Comparison of ENCODE assay signal across 7 cellular contexts in genomic region chrX:130120321-130120731, GRCh38. TPM values are rescaled to one million over a fixed set of nuclear protein-coding genes. Genes with fewer than 3 reads are reported as not detected.
DNase-seq lines count a peak whose midpoint lies in the region; ATAC-seq and TF ChIP-seq lines count a peak whose summit lies in the region.

No MANE protein-coding gene starts in this region.

- peak overlapping the region in 2 of 3 experiments; percentile 23 to 46; a peak in 1 of 7 replicates for H3K27ac Mint-ChIP-seq in H9

- H3K27me3 Mint-ChIP-seq in H9 (ENCODE audit: low read depth), result peaks cover 50% of the 10 kb centered on the region

- TF ChIP-seq EP300 in esophagus muscularis mucosa (IDR thresholded peaks at IDR 0.05) (no peak), ovary (IDR thresholded peaks at IDR 0.05) (no peak)

- no peak overlapping the region for H2BK15ac ChIP-seq in H9 (ENCODE audit: low read depth, low read length)

- H3K27ac ChIP-seq in H9 (ENCODE audit: insufficient read length, low read depth, low read length) (no peak overlapping the region), esophagus muscularis mucosa (replicated peaks in 1 of 4) (peak overlapping the region; percentile 72 to 79 (median 74)), ovary (peak overlapping the region; percentile 83 to 84)

- no peak overlapping the region for H4K5ac ChIP-seq in H9 (ENCODE audit: insufficient read length, low read depth, low read length)

- H3K79me2 ChIP-seq in H9 (ENCODE audit: insufficient read depth, low read length), result no peaks in the 10 kb centered on the region

- H3K9me3 Mint-ChIP-seq in H9, result peaks cover 0 to 78% of the 10 kb centered on the region in 2 experiments; a peak in 3 of 5 replicates

- no peaks in the 10 kb centered on the region for H3K79me1 ChIP-seq in H9 (ENCODE audit: insufficient read depth, low read depth, low read length, poor library complexity, severe bottlenecking)

- H3T11ph ChIP-seq in H9 (ENCODE audit: low read length), result no peak overlapping the region

- peaks cover 0 to 6% (median 5%) of the 10 kb centered on the region in 3 experiments; a peak in 4 of 7 replicates for H3K36me3 Mint-ChIP-seq in H9 (ENCODE audit: insufficient read depth in 1 of 3, low read depth in 3 of 3)

- peak overlapping the region; percentile 47 to 83 for H3K4me3 Mint-ChIP-seq in H9

- peaks cover 4 to 16% of the 10 kb centered on the region in 2 experiments; a peak in 3 of 4 replicates for H3K4me1 Mint-ChIP-seq in H9

- ATAC-seq in GM18511 (IDR thresholded peaks at IDR 0.05; ENCODE audit: unreplicated experiment) (peak; percentile 45), omental fat pad (ENCODE audit: low FRiP score) (no peak)

- no peak overlapping the region for H2AFZ ChIP-seq in H9 (ENCODE audit: low read length)

- DNase-seq in H9, result peak; percentile 57
- DNase-seq in NCI-H526 treated with DMSO at 0.1 percent for 48 hours (lab: John Stamatoyannopoulos, UW), result peak; percentile 19
- no peak for DNase-seq in esophagus muscularis mucosa (ENCODE audit: extremely low spot score)
- DNase-seq in ovary, result peak in 1 of 5 donors; percentile 39
- DNase-seq in NCI-H446 (lab: John Stamatoyannopoulos, UW), result no peak
- no peak for DNase-seq in omental fat pad (ENCODE audit: low spot score)

- TF ChIP-seq CTCF in H9 (conservative IDR thresholded peaks at IDR 0.05) (no peak), esophagus muscularis mucosa (IDR thresholded peaks at IDR 0.05) (no peak), ovary (IDR thresholded peaks at IDR 0.05) (no peak), omental fat pad (IDR thresholded peaks at IDR 0.05) (no peak)

- no CpG with 5 or more reads among the region's 28 CpGs for WGBS in H9 (ENCODE audit: extremely low coverage, insufficient read length, low lambda C conversion rate)
- 78% methylated on average over 5 of the region's 28 CpGs for WGBS in esophagus muscularis mucosa
- WGBS in ovary, 3 donors, result 47 to 54% (median 47%) methylated on average over 24 to 28 of the region's 28 CpGs

- H2BK12ac ChIP-seq in H9 (ENCODE audit: insufficient read length, low read depth, low read length), result no peak overlapping the region

- no peak overlapping the region for H3K14ac ChIP-seq in H9 (ENCODE audit: insufficient read depth, low read length)

- no peak overlapping the region for H3K4ac ChIP-seq in H9 (ENCODE audit: low read depth, low read length)

- TF ChIP-seq POLR2A in esophagus muscularis mucosa (IDR thresholded peaks at IDR 0.05; ENCODE audit: low read depth), result no peak
- no peak for TF ChIP-seq POLR2A in ovary (IDR thresholded peaks at IDR 0.05)

- H4K91ac ChIP-seq in H9 (ENCODE audit: insufficient read length, low read depth, low read length), result no peak overlapping the region

- H3K4me2 ChIP-seq in H9 (ENCODE audit: insufficient read depth, insufficient read length, low read length), result peak overlapping the region; percentile 54

- H3K56ac ChIP-seq in H9 (ENCODE audit: insufficient read length, low read depth, low read length), result no peak overlapping the region

- H3K4me1 ChIP-seq in H9 (ENCODE audit: insufficient read depth, low read length) (no peaks in the 10 kb centered on the region; the same call in 1 of the 2 replicates), esophagus muscularis mucosa (peaks cover 3 to 33% (median 31%) of the 10 kb centered on the region in 4 donors), ovary (ENCODE audit: insufficient read depth) (peaks cover 6% of the 10 kb centered on the region)

- H3K9ac ChIP-seq in H9 (ENCODE audit: extremely low read depth, insufficient read length, low read length), result no peak overlapping the region

- intact Hi-C loops in esophagus muscularis mucosa (cut with DNase I), result loop anchor here (5.0 kb wide), 3 partner anchors 38 to 72 kb away; partner anchors contain the start of gene RAB33A
- intact Hi-C loops in ovary (cut with DNase I), result loop anchor here in 1 of 4 donors (2.0 kb wide), 1 partner anchor 40 kb away; no protein-coding TSS in a partner anchor

- H3K23ac ChIP-seq in H9 (ENCODE audit: insufficient read length, low read depth, low read length), result no peak overlapping the region

- H3K18ac ChIP-seq in H9 (ENCODE audit: insufficient read length, low read depth, low read length), result no peak overlapping the region

- no peaks in the 10 kb centered on the region for H3K27me3 ChIP-seq in H9 (ENCODE audit: insufficient read depth, low read length)
- H3K27me3 ChIP-seq in esophagus muscularis mucosa, result no peaks in the 10 kb centered on the region
- H3K27me3 ChIP-seq in ovary, result no peaks in the 10 kb centered on the region

- H2BK20ac ChIP-seq in H9 (ENCODE audit: low read depth, low read length, poor library complexity, severe bottlenecking), result no peak overlapping the region

- H2BK120ac ChIP-seq in H9 (ENCODE audit: low read depth, low read length, poor library complexity, severe bottlenecking), result no peak overlapping the region

- H3K36me3 ChIP-seq in esophagus muscularis mucosa (no peaks in the 10 kb centered on the region), ovary (no peaks in the 10 kb centered on the region)

- no peak overlapping the region for H2AK5ac ChIP-seq in H9 (ENCODE audit: insufficient read length, low read length)

- H3K4me3 ChIP-seq in esophagus muscularis mucosa (peak overlapping the region; percentile 38 to 59 (median 48)), ovary (peak overlapping the region; percentile 22)

- H2BK5ac ChIP-seq in H9 (ENCODE audit: insufficient read length, low read length), result no peak overlapping the region

- no peak overlapping the region for H4K8ac ChIP-seq in H9 (replicated peaks; ENCODE audit: insufficient read length, low read depth, low read length)

- peaks cover 8% of the 10 kb centered on the region for H3K9me3 ChIP-seq in H9 (ENCODE audit: control insufficient read depth, low read depth, low read length)
- H3K9me3 ChIP-seq in esophagus muscularis mucosa, result no peaks in the 10 kb centered on the region
- H3K9me3 ChIP-seq in ovary, result no peaks in the 10 kb centered on the region

- peaks cover 3% of the 10 kb centered on the region for H3K23me2 ChIP-seq in H9 (ENCODE audit: insufficient read length, low read depth, low read length, poor library complexity, severe bottlenecking)

- H4K20me1 ChIP-seq in H9 (ENCODE audit: control insufficient read depth, insufficient read depth, insufficient read length), result no peaks in the 10 kb centered on the region

RNA-seq across cellular contexts. Expression of gene ELF4, which starts 10.0 kb away (rescaled TPM):
- total RNA-seq in H9 (2021), result 0.59 and 0.81 TPM in 2 replicates
- 1 to 10 TPM; 6.2 to 9.9 (median 9.4) TPM for total RNA-seq in esophagus muscularis mucosa
- total RNA-seq in ovary, result 10 to 100 TPM in 6 of 7 donors, 1 to 10 TPM in 1; 9.3 to 24.2 (median 20.2) TPM
- 10 to 100 TPM; 13.0 to 25.6 TPM for polyA plus RNA-seq in ovary
- 10 to 100 TPM; 10.8 to 30.5 (median 15.0) TPM for total RNA-seq in omental fat pad

RNA-seq across cellular contexts. Expression of gene AIFM1, which starts 45.3 kb away (rescaled TPM):
- total RNA-seq in H9 (2021), result 43.7 and 45.9 TPM in 2 replicates
- 10 to 100 TPM; 15.9 to 23.4 (median 21.6) TPM for total RNA-seq in esophagus muscularis mucosa
- total RNA-seq in ovary, result 10 to 100 TPM in 6 of 7 donors, 1 to 10 TPM in 1; 5.2 to 25.6 (median 20.5) TPM
- polyA plus RNA-seq in ovary, result 10 to 100 TPM; 11.7 to 51.4 TPM
- total RNA-seq in omental fat pad, result 10 to 100 TPM; 14.7 to 21.2 (median 16.9) TPM

RNA-seq across cellular contexts. Expression of gene RAB33A, which starts 51.4 kb away (rescaled TPM):
- 0.59 and 0.92 TPM in 2 replicates for total RNA-seq in H9 (2021)
- 1 to 10 TPM in 1 of 4 donors, under 1 TPM in 2, not detected in 1; 0.23 to 1.3 (median 0.91) TPM for total RNA-seq in esophagus muscularis mucosa
- total RNA-seq in ovary, result 1 to 10 TPM in 4 of 7 donors, under 1 TPM in 3; 0.24 to 3.3 (median 2.0) TPM
- polyA plus RNA-seq in ovary, result 1 to 10 TPM; 1.3 to 1.8 TPM
- total RNA-seq in omental fat pad, result 1 to 10 TPM in 3 of 4 donors, not detected in 1; 1.4 to 3.0 (median 1.4) TPM

Comparison
In these comparisons a context has a peak if more than half of its experiments do, and no peak if none do; other contexts are left out.
1. DNase-seq: peak in H9 (single experiment) and NCI-H526 treated with DMSO at 0.1 percent for 48 hours (single experiment); none in esophagus muscularis mucosa (single experiment), NCI-H446 (0 of 2) and omental fat pad (single experiment).